In the genomic region with DNA sequence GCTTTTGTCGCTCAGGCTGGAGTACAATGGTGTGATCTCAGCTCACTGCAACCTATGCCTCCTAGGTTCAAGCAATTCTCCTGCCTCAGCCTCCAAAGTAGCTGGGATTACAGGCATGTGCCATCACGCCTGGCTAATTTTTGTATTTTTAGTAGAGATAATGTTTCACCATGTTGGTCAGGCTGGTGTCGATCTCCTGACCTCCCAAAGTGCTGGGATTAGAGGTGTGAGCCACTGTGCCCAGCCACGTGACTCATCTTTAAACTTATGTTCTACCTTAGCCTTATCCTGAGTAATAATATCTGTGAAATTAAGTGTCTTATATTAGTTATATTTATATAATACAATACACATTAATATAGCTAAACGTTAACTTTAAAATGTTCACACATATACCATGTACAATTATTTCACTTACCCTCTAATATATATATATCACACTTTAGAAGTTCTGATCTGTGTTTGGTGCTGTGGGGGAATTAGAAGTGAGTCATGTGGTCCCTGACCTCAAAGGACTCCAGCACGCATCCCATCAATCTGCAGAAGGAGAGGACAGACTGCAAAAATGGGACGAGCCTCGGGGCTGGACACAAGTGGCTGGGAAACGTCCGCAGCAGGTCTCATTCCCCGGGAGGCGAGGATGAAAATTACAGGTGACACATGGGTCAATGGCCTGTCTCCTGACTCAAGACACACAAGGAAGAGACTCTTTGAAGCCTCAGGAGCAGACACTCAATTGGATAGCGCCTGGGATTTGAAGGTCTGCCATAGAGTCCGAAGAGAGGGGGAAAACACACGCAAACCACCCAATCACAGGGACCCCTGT, we compare ENCODE assay signal across 21 cellular contexts.
A peak's percentile ranks its signal among the peaks of the same experiment; 100 is the strongest.
DNase-seq lines count a peak whose midpoint lies in the region; TF ChIP-seq lines count a peak whose summit lies in the region.
"Had no signal": no experiment of that assay in that cellular context is flagged by ENCODE, and none has a peak within 500 bp of the region (broad histone marks: within the 10 kb centered on the region; RNA-seq: fewer than 3 reads in every experiment).

No MANE protein-coding gene starts in this region.

- no peak overlapping the region for H2BK12ac ChIP-seq in mesenchymal stem cell (ENCODE audit: low read length in 2 of 2)

- no peak overlapping the region for H3K14ac ChIP-seq in mesenchymal stem cell (ENCODE audit: low read length in 2 of 2)

- POLR2A ChIA-PET in HEK293T (lab: Yijun Ruan, JAX) = no interaction called here

- no peak overlapping the region for H4K91ac ChIP-seq in mesenchymal stem cell (ENCODE audit: low read length)

- H3K79me1 ChIP-seq in mesenchymal stem cell (replicated peaks; ENCODE audit: low read length, poor library complexity, severe bottlenecking) = no peaks in the 10 kb centered on the region

- H2AK5ac ChIP-seq in mesenchymal stem cell (ENCODE audit: low read length, severe bottlenecking) = no peak overlapping the region

- H3K27me3 ChIP-seq in mesenchymal stem cell (ENCODE audit: control insufficient read depth in 1 of 2, insufficient read depth in 1 of 2, low read length in 2 of 2) = peaks cover 11 to 41% of the 10 kb centered on the region in 2 experiments
- H3K27me3 ChIP-seq: BE2C had no signal

- no peak overlapping the region for H3K27ac ChIP-seq in mesenchymal stem cell (ENCODE audit: low read length, poor library complexity, severe bottlenecking)
- H3K27ac ChIP-seq: SK-N-MC had no signal

- H3K4ac ChIP-seq in mesenchymal stem cell (ENCODE audit: low read depth in 1 of 2, low read length in 2 of 2) = no peak overlapping the region

- 58% methylated on average over 12 of the region's 15 CpGs for WGBS in mesenchymal stem cell

- no peak overlapping the region for H2BK120ac ChIP-seq in mesenchymal stem cell (ENCODE audit: low read depth, low read length)

- no peak overlapping the region for H2BK15ac ChIP-seq in mesenchymal stem cell (ENCODE audit: low read depth, poor library complexity, severe bottlenecking)

- no peak overlapping the region for H3K18ac ChIP-seq in mesenchymal stem cell (ENCODE audit: low read depth in 1 of 2, low read length in 2 of 2)

- CTCF ChIA-PET in HEK293T (lab: Yijun Ruan, JAX) = interaction anchor here (0.7 kb wide), 1 partner anchor 46 kb away, joined by 3 read pairs; no protein-coding TSS in a partner anchor

- no peak overlapping the region for H2AFZ ChIP-seq in mesenchymal stem cell (ENCODE audit: low read depth, low read length)
- H2AFZ ChIP-seq: GM23338 had no signal

- no peaks in the 10 kb centered on the region for H3K36me3 ChIP-seq in mesenchymal stem cell (ENCODE audit: control insufficient read depth in 1 of 2, insufficient read depth in 2 of 2, low read depth in 1 of 2, low read length in 2 of 2)
- H3K36me3 ChIP-seq: BE2C had no signal

- no peak overlapping the region for H4K8ac ChIP-seq in mesenchymal stem cell (ENCODE audit: low read length)

- DNase-seq in ELF-1 (ENCODE audit: low read depth, low spot score) = peak; percentile 25
- DNase-seq in HEK293T (ENCODE audit: extremely low spot score) = no peak
- peak; percentile 6 for DNase-seq in cerebellar cortex (ENCODE audit: low spot score)
- peak; percentile 13 for DNase-seq in mesenchymal stem cell
- no peak for DNase-seq in effector CD4-positive, alpha-beta T cell
- no peak for DNase-seq in activated T-cell treated with anti-CD3 and anti-CD28 coated beads, Interleukin-2, amount 50 U/mL, for 48 hours
- no peak for DNase-seq in UCSD-AML1 (lab: John Stamatoyannopoulos, UW; ENCODE audit: unreplicated experiment)
- DNase-seq: BE2C, H9, IMR-90, KG1, MM.1S, NCI-H1417, NCI-H1694, NCI-H2029 treated with DMSO at 0.1 percent for 48 hours, NCI-H2227 treated with DMSO at 0.1 percent for 48 hours, SIG-M5, SW 1271 had no signal

- H3K4me1 ChIP-seq in mesenchymal stem cell (ENCODE audit: control insufficient read depth, insufficient read depth, low read depth, low read length) = peaks cover 15% of the 10 kb centered on the region

- no peak overlapping the region for H3K4me3 ChIP-seq in mesenchymal stem cell (ENCODE audit: insufficient read depth in 1 of 2, low read depth in 1 of 2, low read length in 2 of 2)
- H3K4me3 ChIP-seq: GM12878, GM23338, SK-N-MC had no signal

- H3K9ac ChIP-seq in mesenchymal stem cell (ENCODE audit: low read length) = no peak overlapping the region

- H3K4me2 ChIP-seq in mesenchymal stem cell (ENCODE audit: low read length, poor library complexity, severe bottlenecking) = no peak overlapping the region
- H3K4me2 ChIP-seq: GM23338 had no signal

- no peaks in the 10 kb centered on the region for H3K9me3 ChIP-seq in mesenchymal stem cell (ENCODE audit: control insufficient read depth, low read length)
- H3K9me3 ChIP-seq: BE2C had no signal

- no peak overlapping the region for H2BK5ac ChIP-seq in mesenchymal stem cell (ENCODE audit: low read depth, low read length, poor library complexity, severe bottlenecking)

- no peak overlapping the region for H3K23ac ChIP-seq in mesenchymal stem cell (ENCODE audit: low read length in 2 of 2)

TF ChIP-seq in HEK293T, 16 proteins besides CTCF, POLR2A, EP300 and RAD21:
- TF ChIP-seq HDGF (IDR thresholded peaks at IDR 0.05; ENCODE audit: borderline replicate concordance) (no peak), L3MBTL2 (conservative IDR thresholded peaks at IDR 0.05) (0 out of 2 replicates have a peak, but pooled peaks have one; percentile 19)

Comparison
In these comparisons a context has a peak if more than half of its experiments do, and no peak if none do; other contexts are left out.
1. DNase-seq: peak in ELF-1 (single experiment), cerebellar cortex (single experiment) and mesenchymal stem cell (single experiment); none in HEK293T (single experiment), effector CD4-positive, alpha-beta T cell (single experiment), activated T-cell treated with anti-CD3 and anti-CD28 coated beads, Interleukin-2, amount 50 U/mL, for 48 hours (0 of 2) and UCSD-AML1 (single experiment).